Comparison of ENCODE assay signal across 21 cellular contexts in the genomic region with DNA sequence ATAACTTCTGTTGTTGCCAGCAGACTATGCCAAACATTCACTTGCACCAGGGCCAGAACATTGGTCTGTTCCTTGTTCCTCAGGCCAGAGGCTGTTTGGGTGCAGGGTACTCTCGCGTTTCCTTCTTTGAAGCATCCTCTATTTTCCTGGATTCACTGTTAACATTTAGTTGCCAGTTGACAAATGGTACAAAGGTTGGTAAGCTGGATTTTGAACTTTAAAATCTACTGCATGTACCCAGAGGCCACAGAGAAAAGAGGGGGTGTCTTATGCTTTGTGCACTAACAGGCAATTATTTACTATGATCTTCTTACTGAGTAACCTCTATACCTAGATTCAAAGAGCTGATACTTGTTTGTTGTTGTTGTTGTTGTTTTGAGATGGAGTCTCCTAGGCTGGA. TPM values are rescaled to one million over a fixed set of nuclear protein-coding genes. Genes with fewer than 3 reads are reported as not detected.
A peak's percentile ranks its signal among the peaks of the same experiment; 100 is the strongest.
DNase-seq lines count a peak whose midpoint lies in the region; ATAC-seq, FAIRE-seq and TF ChIP-seq lines count a peak whose summit lies in the region.
"Had no signal": no experiment of that assay in that cellular context is flagged by ENCODE, and none has a peak within 500 bp of the region (broad histone marks: within the 10 kb centered on the region; RNA-seq: fewer than 3 reads in every experiment).

No MANE protein-coding gene starts in this region.

- no peaks in the 10 kb centered on the region for H3K36me3 Mint-ChIP-seq in activated naive CD8-positive, alpha-beta T cell treated with anti-CD3 and anti-CD28 coated beads, Interleukin-2, amount 10 ng/mL, durations not matched to agents 7 days and 5 days
- no peaks in the 10 kb centered on the region for H3K36me3 Mint-ChIP-seq in activated naive CD8-positive, alpha-beta T cell treated with anti-CD3 and anti-CD28 coated beads, Interleukin-2, amount 50 U/mL, for 24 hours (ENCODE audit: low read depth)
- H3K36me3 Mint-ChIP-seq in immature natural killer cell, result no peaks in the 10 kb centered on the region
- H3K36me3 Mint-ChIP-seq: CD8-positive, alpha-beta memory T cell had no signal

- no peaks in the 10 kb centered on the region for H3K36me3 ChIP-seq in endothelial cell of umbilical vein (ENCODE audit: control insufficient read depth in 2 of 2, extremely low read depth in 1 of 2, insufficient read depth in 2 of 2, low read length in 2 of 2)
- no peaks in the 10 kb centered on the region for H3K36me3 ChIP-seq in liver (ENCODE audit: control insufficient read depth in 4 of 4, insufficient read depth in 3 of 4, low read depth in 1 of 4, low read length in 3 of 4)
- no peaks in the 10 kb centered on the region for H3K36me3 ChIP-seq in small intestine (ENCODE audit: control insufficient read depth in 2 of 2, insufficient read depth in 2 of 2, low read length in 2 of 2)
- H3K36me3 ChIP-seq in aorta (ENCODE audit: control insufficient read depth in 1 of 2, insufficient read depth in 2 of 2, low read length in 1 of 2), result no peaks in the 10 kb centered on the region
- H3K36me3 ChIP-seq: HAP-1 had no signal

- no peaks in the 10 kb centered on the region for H3K27me3 Mint-ChIP-seq in activated naive CD8-positive, alpha-beta T cell treated with anti-CD3 and anti-CD28 coated beads, Interleukin-2, amount 10 ng/mL, durations not matched to agents 7 days and 5 days
- no peaks in the 10 kb centered on the region for H3K27me3 Mint-ChIP-seq in activated naive CD8-positive, alpha-beta T cell treated with anti-CD3 and anti-CD28 coated beads, Interleukin-2, amount 50 U/mL, for 24 hours
- H3K27me3 Mint-ChIP-seq in immature natural killer cell (ENCODE audit: low read depth in 3 of 3), result peaks cover 0 to 1% (median 1%) of the 10 kb centered on the region in 3 donors
- H3K27me3 Mint-ChIP-seq: B cell had no signal

- intact Hi-C loops in endothelial cell of umbilical vein (cut with micrococcal nuclease), result no loop called here
- intact Hi-C loops in aorta (cut with DNase I), result no loop called here

- TF ChIP-seq RAD21 in liver (IDR thresholded peaks at IDR 0.05), result peak in 1 of 2 donors; percentile 11

- CTCF ChIA-PET in endothelial cell of umbilical vein (lab: Charles Lee), result interaction anchor here (0.6 kb wide), 1 partner anchor 25 kb away, joined by 3 read pairs; no protein-coding TSS in a partner anchor

- H3K27me3 ChIP-seq in endothelial cell of umbilical vein (ENCODE audit: control insufficient read depth in 2 of 2, insufficient read depth in 2 of 2, low read length in 2 of 2) (no peaks in the 10 kb centered on the region), liver (ENCODE audit: control insufficient read depth in 4 of 4, insufficient read depth in 4 of 4, low read length in 3 of 4) (no peaks in the 10 kb centered on the region), small intestine (ENCODE audit: control insufficient read depth in 2 of 2, insufficient read depth in 2 of 2, low read length in 2 of 2) (no peaks in the 10 kb centered on the region), aorta (ENCODE audit: control insufficient read depth in 1 of 2, insufficient read depth in 2 of 2, low read length in 1 of 2) (no peaks in the 10 kb centered on the region)
- H3K27me3 ChIP-seq: BLaER1 treated with 17β-estradiol and CSF1 and Interleukin-3, amounts not matched to agents 10 nM and 100 nM had no signal

- H3K9me3 ChIP-seq in endothelial cell of umbilical vein (replicated peaks; ENCODE audit: control insufficient read depth, insufficient read depth, low read length) (no peaks in the 10 kb centered on the region), liver (ENCODE audit: control insufficient read depth in 4 of 4, low read length in 3 of 4) (no peaks in the 10 kb centered on the region), small intestine (ENCODE audit: control insufficient read depth, low read depth) (no peaks in the 10 kb centered on the region), aorta (ENCODE audit: control insufficient read depth, low read length) (no peaks in the 10 kb centered on the region)

- no peak for DNase-seq in activated naive CD8-positive, alpha-beta T cell treated with anti-CD3 and anti-CD28 coated beads, Interleukin-2, amount 10 ng/mL, durations not matched to agents 7 days and 5 days
- DNase-seq in activated naive CD8-positive, alpha-beta T cell treated with anti-CD3 and anti-CD28 coated beads, Interleukin-2, amount 50 U/mL, for 24 hours, result no peak
- no peak for DNase-seq in endothelial cell of umbilical vein (ENCODE audit: low read depth, low spot score)
- DNase-seq in small intestine, result peak; percentile 56
- DNase-seq in aorta, result no peak
- no peak for DNase-seq in NK-92 treated with Interleukin-12 subunit alpha and Interleukin-12 subunit beta, amount 100 ng/mL, for 24 hours (lab: John Stamatoyannopoulos, UW)
- no peak for DNase-seq in immature natural killer cell
- DNase-seq: 8988T; CD8-positive, alpha-beta memory T cell; COR-L47; DMS 273 treated with DMSO at 0.1 percent for 48 hours; DMS53; DND-41; GM23248 had no signal

- TF ChIP-seq CTCF in endothelial cell of umbilical vein (IDR thresholded peaks at IDR 0.05; ENCODE audit: extremely low read depth in 1 of 2, insufficient read depth in 1 of 2, low read depth in 1 of 2, low read length in 2 of 2) (no peak), liver (IDR thresholded peaks at IDR 0.05; ENCODE audit: low read depth, low read length, missing input control) (no peak)

- POLR2A ChIA-PET in activated naive CD8-positive, alpha-beta T cell treated with anti-CD3 and anti-CD28 coated beads, Interleukin-2, amount 10 ng/mL, durations not matched to agents 7 days and 5 days (lab: Charles Lee), result interaction anchor here (1.0 kb wide), 1 partner anchor 11 kb away, joined by 3 read pairs; no protein-coding TSS in a partner anchor
- POLR2A ChIA-PET in endothelial cell of umbilical vein (lab: Charles Lee), result interaction anchor here (1.1 kb wide), 1 partner anchor 13 kb away, joined by 3 read pairs; a partner anchor contains a TSS

- H3K4me3 ChIP-seq in endothelial cell of umbilical vein (replicated peaks in 1 of 3; ENCODE audit: insufficient read depth in 1 of 3, low read depth in 1 of 3, low read length in 3 of 3), result no peak overlapping the region
- no peak overlapping the region for H3K4me3 ChIP-seq in liver (ENCODE audit: low read depth in 1 of 3, low read length in 3 of 3)
- H3K4me3 ChIP-seq in small intestine (ENCODE audit: low read depth in 1 of 2, low read length in 2 of 2), result no peak overlapping the region
- no peak overlapping the region for H3K4me3 ChIP-seq in aorta (ENCODE audit: low read length in 2 of 2)
- H3K4me3 ChIP-seq: BLaER1 treated with 17β-estradiol and CSF1 and Interleukin-3, amounts not matched to agents 10 nM and 100 nM; GM23248; HAP-1 had no signal

- H3K4me3 Mint-ChIP-seq in activated naive CD8-positive, alpha-beta T cell treated with anti-CD3 and anti-CD28 coated beads, Interleukin-2, amount 10 ng/mL, durations not matched to agents 7 days and 5 days, result no peak overlapping the region
- no peak overlapping the region for H3K4me3 Mint-ChIP-seq in activated naive CD8-positive, alpha-beta T cell treated with anti-CD3 and anti-CD28 coated beads, Interleukin-2, amount 50 U/mL, for 24 hours
- no peak overlapping the region for H3K4me3 Mint-ChIP-seq in immature natural killer cell
- H3K4me3 Mint-ChIP-seq: B cell; CD8-positive, alpha-beta memory T cell had no signal

- H3K4me1 ChIP-seq in endothelial cell of umbilical vein (ENCODE audit: control insufficient read depth, extremely low read depth, insufficient read depth, low read length) (peaks cover 4% of the 10 kb centered on the region), liver (ENCODE audit: control insufficient read depth in 4 of 4, insufficient read depth in 4 of 4, low read length in 3 of 4) (peaks cover 0 to 18% (median 8%) of the 10 kb centered on the region in 4 donors), small intestine (ENCODE audit: control insufficient read depth in 2 of 2, insufficient read depth in 1 of 2, low read depth in 1 of 2, low read length in 1 of 2) (no peaks in the 10 kb centered on the region), aorta (ENCODE audit: control insufficient read depth in 1 of 2, insufficient read depth in 2 of 2, low read length in 2 of 2) (no peaks in the 10 kb centered on the region)
- H3K4me1 ChIP-seq: HAP-1 had no signal

- no peak overlapping the region for H3K9ac ChIP-seq in endothelial cell of umbilical vein (replicated peaks; ENCODE audit: extremely low read depth, insufficient read depth, low read length)
- H3K9ac ChIP-seq in liver (ENCODE audit: low read depth in 1 of 2, low read length in 2 of 2), result no peak overlapping the region
- H3K9ac ChIP-seq: BLaER1 treated with 17β-estradiol and CSF1 and Interleukin-3, amounts not matched to agents 10 nM and 100 nM; GM23248 had no signal

- H3K4me2 ChIP-seq in endothelial cell of umbilical vein (ENCODE audit: insufficient read depth, low read length), result no peak overlapping the region

- TF ChIP-seq POLR2A in endothelial cell of umbilical vein (IDR thresholded peaks at IDR 0.05; ENCODE audit: low read depth, low read length), result no peak

- no TSS peak for BruUV-seq in endothelial cell of umbilical vein (replicated peaks; lab: Mats Ljungman, UMichigan)

- no peaks in the 10 kb centered on the region for H3K9me3 Mint-ChIP-seq in activated naive CD8-positive, alpha-beta T cell treated with anti-CD3 and anti-CD28 coated beads, Interleukin-2, amount 10 ng/mL, durations not matched to agents 7 days and 5 days
- H3K9me3 Mint-ChIP-seq in activated naive CD8-positive, alpha-beta T cell treated with anti-CD3 and anti-CD28 coated beads, Interleukin-2, amount 50 U/mL, for 24 hours, result no peaks in the 10 kb centered on the region
- H3K9me3 Mint-ChIP-seq in immature natural killer cell, result no peaks in the 10 kb centered on the region
- H3K9me3 Mint-ChIP-seq: CD8-positive, alpha-beta memory T cell had no signal

- no peak overlapping the region for H2AFZ ChIP-seq in endothelial cell of umbilical vein (ENCODE audit: low read depth, low read length)
- H2AFZ ChIP-seq: GM23248 had no signal

- dilution Hi-C loops in endothelial cell of umbilical vein (cut with MboI; ENCODE audit: extremely low pct_ligation_motif_present, low sequenced_read_pairs), result no loop called here

- H3K79me2 ChIP-seq in endothelial cell of umbilical vein (ENCODE audit: control insufficient read depth, insufficient read depth, low read length), result no peaks in the 10 kb centered on the region

- no peak for ATAC-seq in activated naive CD8-positive, alpha-beta T cell treated with anti-CD3 and anti-CD28 coated beads, Interleukin-2, amount 10 ng/mL, durations not matched to agents 7 days and 5 days (ENCODE audit: low read depth)
- ATAC-seq in activated naive CD8-positive, alpha-beta T cell treated with anti-CD3 and anti-CD28 coated beads, Interleukin-2, amount 50 U/mL, for 24 hours, result no peak
- ATAC-seq in aorta (ENCODE audit: low FRiP score), result no peak

- no peaks in the 10 kb centered on the region for H4K20me1 ChIP-seq in endothelial cell of umbilical vein (replicated peaks; ENCODE audit: control insufficient read depth, extremely low read depth, insufficient read depth, low read length)
- H4K20me1 ChIP-seq: BLaER1 treated with 17β-estradiol and CSF1 and Interleukin-3, amounts not matched to agents 10 nM and 100 nM had no signal

- no peak overlapping the region for H3K27ac ChIP-seq in endothelial cell of umbilical vein (ENCODE audit: insufficient read depth, low read depth, low read length)
- peak overlapping the region; percentile 23 to 25 for H3K27ac ChIP-seq in liver (ENCODE audit: low read depth in 1 of 2, low read length in 2 of 2)
- H3K27ac ChIP-seq in small intestine (ENCODE audit: low read depth in 1 of 2, low read length in 1 of 2), result no peak overlapping the region
- H3K27ac ChIP-seq in aorta (ENCODE audit: low read depth in 1 of 2, low read length in 2 of 2), result no peak overlapping the region
- H3K27ac ChIP-seq: BLaER1 treated with 17β-estradiol and CSF1 and Interleukin-3, amounts not matched to agents 10 nM and 100 nM; GM23248 had no signal

- H3K27ac Mint-ChIP-seq in activated naive CD8-positive, alpha-beta T cell treated with anti-CD3 and anti-CD28 coated beads, Interleukin-2, amount 10 ng/mL, durations not matched to agents 7 days and 5 days, result peak overlapping the region; percentile 64
- no peak overlapping the region for H3K27ac Mint-ChIP-seq in activated naive CD8-positive, alpha-beta T cell treated with anti-CD3 and anti-CD28 coated beads, Interleukin-2, amount 50 U/mL, for 24 hours
- peak overlapping the region in 1 of 6 donors; percentile 51 for H3K27ac Mint-ChIP-seq in immature natural killer cell
- H3K27ac Mint-ChIP-seq: B cell had no signal

- H3K4me1 Mint-ChIP-seq in activated naive CD8-positive, alpha-beta T cell treated with anti-CD3 and anti-CD28 coated beads, Interleukin-2, amount 10 ng/mL, durations not matched to agents 7 days and 5 days, result peaks cover 8% of the 10 kb centered on the region
- peaks cover 16% of the 10 kb centered on the region for H3K4me1 Mint-ChIP-seq in activated naive CD8-positive, alpha-beta T cell treated with anti-CD3 and anti-CD28 coated beads, Interleukin-2, amount 50 U/mL, for 24 hours
- H3K4me1 Mint-ChIP-seq in immature natural killer cell, result peaks cover 12 to 21% of the 10 kb centered on the region in 2 donors

- H3K9me1 ChIP-seq in endothelial cell of umbilical vein (replicated peaks; ENCODE audit: control insufficient read depth, extremely low read depth, insufficient read depth, low read length), result no peaks in the 10 kb centered on the region

- 30% methylated on average over 2 of the region's 2 CpGs for WGBS in liver
- WGBS in small intestine, 3 donors, result 29 to 56% (median 38%) methylated on average over 2 of the region's 2 CpGs
- 88 to 90% methylated on average over 2 of the region's 2 CpGs for WGBS in aorta, 2 donors

- FAIRE-seq in endothelial cell of umbilical vein (lab: Jason Lieb, UNC) (peak; percentile 18), small intestine (lab: Jason Lieb, UNC) (no peak)
- FAIRE-seq: G401.6, GM12892, GM18507 had no signal

RNA-seq across cellular contexts. Expression of a gene that starts 12.8 kb away (rescaled TPM):
- total RNA-seq in activated naive CD8-positive, alpha-beta T cell treated with anti-CD3 and anti-CD28 coated beads, Interleukin-2, amount 10 ng/mL, durations not matched to agents 7 days and 5 days, result 100 to 1,000 TPM; 145 to 147 TPM
- 256 and 289 TPM in 2 replicates for total RNA-seq in endothelial cell of umbilical vein
- 264 and 526 TPM in 2 replicates for polyA plus RNA-seq in endothelial cell of umbilical vein
- 181 and 234 TPM in 2 replicates for polyA plus RNA-seq in endothelial cell of umbilical vein (2011; cell fraction: cytosol; rRNA removed)
- polyA plus RNA-seq in endothelial cell of umbilical vein (2011; cell fraction: nucleus; rRNA removed), result 3,716 and 6,543 TPM in 2 replicates
- 485 and 1,166 TPM in 2 replicates for polyA plus RNA-seq in endothelial cell of umbilical vein (2012)
- 186 and 341 TPM in 2 replicates for polyA minus RNA-seq in endothelial cell of umbilical vein
- polyA minus RNA-seq in endothelial cell of umbilical vein (2011; cell fraction: cytosol; rRNA and poly(A)+ RNA removed), result 23.6 TPM
- polyA minus RNA-seq in endothelial cell of umbilical vein (2011; cell fraction: nucleus; rRNA and poly(A)+ RNA removed), result 856 and 1,169 TPM in 2 replicates
- 100 to 1,000 TPM; 105 to 388 TPM for total RNA-seq in liver
- polyA plus RNA-seq in liver, result 100 to 1,000 TPM; 204 to 780 TPM
- 1,000 to 10,000 TPM in 1 of 3 donors, 100 to 1,000 TPM in 2; 412 to 1,273 (median 926) TPM for polyA plus RNA-seq in small intestine
- 100 to 1,000 TPM; 269 to 353 TPM for total RNA-seq in aorta
- polyA plus RNA-seq in aorta, result 100 to 1,000 TPM; 432 to 481 TPM
- polyA plus RNA-seq in immature natural killer cell, result 100 to 1,000 TPM; 114 to 196 (median 123) TPM

RNA-seq across cellular contexts. Expression of a gene that starts 27.1 kb away (rescaled TPM):
- 10 to 100 TPM; 27.6 to 28.4 TPM for total RNA-seq in activated naive CD8-positive, alpha-beta T cell treated with anti-CD3 and anti-CD28 coated beads, Interleukin-2, amount 10 ng/mL, durations not matched to agents 7 days and 5 days
- total RNA-seq in endothelial cell of umbilical vein (83.1 and 88.5 TPM in 2 replicates), liver (10 to 100 TPM; 10.2 to 16.3 TPM), aorta (10 to 100 TPM; 59.1 to 69.1 TPM)
- polyA plus RNA-seq in endothelial cell of umbilical vein (37.5 and 38.4 TPM in 2 replicates), liver (10 to 100 TPM in 1 of 2 donors, 1 to 10 TPM in 1; 9.3 to 13.0 TPM), small intestine (10 to 100 TPM; 20.1 to 43.8 (median 41.3) TPM), aorta (10 to 100 TPM; 21.7 to 62.6 TPM), immature natural killer cell (10 to 100 TPM in 2 of 3 donors, 1 to 10 TPM in 1; 8.2 to 18.4 (median 17.1) TPM)
- polyA plus RNA-seq in endothelial cell of umbilical vein (2011; cell fraction: cytosol; rRNA removed), result 42.7 and 46.6 TPM in 2 replicates
- 117 and 153 TPM in 2 replicates for polyA plus RNA-seq in endothelial cell of umbilical vein (2011; cell fraction: nucleus; rRNA removed)
- polyA plus RNA-seq in endothelial cell of umbilical vein (2012), result 76.9 and 96.7 TPM in 2 replicates
- 42.3 and 46.6 TPM in 2 replicates for polyA minus RNA-seq in endothelial cell of umbilical vein
- 32.6 TPM for polyA minus RNA-seq in endothelial cell of umbilical vein (2011; cell fraction: cytosol; rRNA and poly(A)+ RNA removed)
- 31.4 and 44.0 TPM in 2 replicates for polyA minus RNA-seq in endothelial cell of umbilical vein (2011; cell fraction: nucleus; rRNA and poly(A)+ RNA removed)

Comparison
In these comparisons a context has a peak if more than half of its experiments do, and no peak if none do; other contexts are left out.
1. H3K27ac ChIP-seq: peak in liver (2 of 2); none in endothelial cell of umbilical vein (single experiment), small intestine (0 of 2) and aorta (0 of 2).